Comparison of ENCODE assay signal across 1 cellular context in the genomic region with DNA sequence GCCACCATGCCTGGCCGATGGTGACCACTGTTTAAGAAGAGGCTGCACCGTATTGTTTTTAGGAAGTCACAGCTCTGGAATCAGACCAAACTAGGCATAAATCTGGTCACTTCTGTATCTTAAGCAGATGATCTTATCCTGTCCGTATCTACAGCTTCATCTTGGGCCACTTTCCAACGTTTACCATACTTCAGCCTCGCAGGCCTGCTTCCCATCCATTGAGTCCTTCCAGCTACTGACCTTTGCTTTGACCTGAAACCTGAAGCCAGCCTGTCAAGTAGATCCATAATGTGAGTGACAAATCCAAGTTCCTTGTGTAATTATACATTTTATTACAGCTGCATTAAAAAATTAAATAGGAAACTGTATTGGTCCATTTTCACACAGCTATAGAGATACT.
A peak's percentile ranks its signal among the peaks of the same experiment; 100 is the strongest.
TF ChIP-seq lines count a peak whose summit lies in the region.

No MANE protein-coding gene starts in this region.

TF ChIP-seq in SK-N-SH, 30 proteins besides CTCF, POLR2A, EP300 and RAD21 (continued from another document):
- TF ChIP-seq, protein P1, sequence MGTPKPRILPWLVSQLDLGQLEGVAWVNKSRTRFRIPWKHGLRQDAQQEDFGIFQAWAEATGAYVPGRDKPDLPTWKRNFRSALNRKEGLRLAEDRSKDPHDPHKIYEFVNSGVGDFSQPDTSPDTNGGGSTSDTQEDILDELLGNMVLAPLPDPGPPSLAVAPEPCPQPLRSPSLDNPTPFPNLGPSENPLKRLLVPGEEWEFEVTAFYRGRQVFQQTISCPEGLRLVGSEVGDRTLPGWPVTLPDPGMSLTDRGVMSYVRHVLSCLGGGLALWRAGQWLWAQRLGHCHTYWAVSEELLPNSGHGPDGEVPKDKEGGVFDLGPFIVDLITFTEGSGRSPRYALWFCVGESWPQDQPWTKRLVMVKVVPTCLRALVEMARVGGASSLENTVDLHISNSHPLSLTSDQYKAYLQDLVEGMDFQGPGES (IDR thresholded peaks at IDR 0.05; ENCODE audit: low read depth, low read length), result no peak
- peak; percentile 47; the same call in 1 of the 2 replicates for TF ChIP-seq NFIC (IDR thresholded peaks at IDR 0.05; ENCODE audit: borderline replicate concordance)
- TF ChIP-seq FOSL2 (IDR thresholded peaks at IDR 0.05; ENCODE audit: borderline replicate concordance, low read depth), result no peak
- no peak for TF ChIP-seq SMC3 (IDR thresholded peaks at IDR 0.05; ENCODE audit: low read depth, low read length)
- no peak for TF ChIP-seq FOXM1 (IDR thresholded peaks at IDR 0.05; ENCODE audit: low read depth)
